In the genomic region with DNA sequence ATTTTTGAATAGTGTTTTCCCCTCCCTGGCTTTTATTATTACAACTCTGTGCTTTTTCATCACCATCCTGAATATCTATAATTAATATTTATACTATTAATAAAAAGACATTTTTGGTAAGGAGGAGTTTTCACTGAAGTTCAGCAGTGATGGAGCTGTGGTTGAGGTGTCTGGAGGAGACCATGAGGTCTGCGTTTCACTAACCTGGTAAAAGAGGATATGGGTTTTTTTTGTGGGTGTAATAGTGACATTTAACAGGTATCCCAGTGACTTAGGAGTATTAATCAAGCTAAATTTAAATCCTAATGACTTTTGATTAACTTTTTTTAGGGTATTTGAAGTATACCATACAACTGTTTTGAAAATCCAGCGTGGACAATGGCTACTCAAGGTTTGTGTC, we compare ENCODE assay signal across 30 cellular contexts. TPM values are rescaled to one million over a fixed set of nuclear protein-coding genes. Genes with fewer than 3 reads are reported as not detected.
A peak's percentile ranks its signal among the peaks of the same experiment; 100 is the strongest.
DNase-seq lines count a peak whose midpoint lies in the region; ATAC-seq and TF ChIP-seq lines count a peak whose summit lies in the region.
"Had no signal": no experiment of that assay in that cellular context is flagged by ENCODE, and none has a peak within 500 bp of the region (broad histone marks: within the 10 kb centered on the region; RNA-seq: fewer than 3 reads in every experiment).

No MANE protein-coding gene starts in this region.

- no peak for DNase-seq in heart right ventricle
- DNase-seq in left cardiac atrium, result no peak
- DNase-seq in ascending aorta (ENCODE audit: low spot score in 2 of 2), result no peak
- no peak for DNase-seq in mesenchymal stem cell
- no peak for DNase-seq in germinal center (ENCODE audit: low spot score)
- DNase-seq in mesendoderm, result no peak
- DNase-seq: activated CD4-positive, alpha-beta T cell treated with anti-CD3 and anti-CD28 coated beads, Interleukin-2, amount 10 ng/mL, durations not matched to agents 24 days and 14 days; activated naive CD4-positive, alpha-beta T cell treated with Interleukin-2 at 50 U/mL for 16 hours; activated T-cell treated with anti-CD3 and anti-CD28 coated beads, Interleukin-2, amount 50 U/mL, for 48 hours; Caco-2; DMS79 treated with DMSO at 0.1 percent for 48 hours; effector CD4-positive, alpha-beta T cell; GF-D8; H9; KG1; NCI-H1105 treated with DMSO at 0.1 percent for 48 hours; NCI-H1930; NCI-H526; NK-92 treated with Interleukin-12 subunit alpha and Interleukin-12 subunit beta, amount 100 ng/mL, for 24 hours; nucleus accumbens; stimulated activated CD8-positive, alpha-beta memory T cell treated with anti-CD3 and anti-CD28 coated beads, Interleukin-4, amount 100 ng/mL, for 48 hours; T-helper 9 cell; upper lobe of left lung had no signal

- H3K4me3 ChIP-seq in heart right ventricle (no peak overlapping the region), ascending aorta (no peak overlapping the region), mesenchymal stem cell (ENCODE audit: insufficient read depth in 1 of 2, low read depth in 1 of 2, low read length in 2 of 2) (no peak overlapping the region), subcutaneous abdominal adipose tissue (ENCODE audit: low read depth in 1 of 5, low read length in 5 of 5) (no peak overlapping the region), mesendoderm (ENCODE audit: low read length) (no peak overlapping the region)
- H3K4me3 ChIP-seq: BLaER1 treated with 17β-estradiol and CSF1 and Interleukin-3, amounts not matched to agents 10 nM and 100 nM; MG63; skin epidermis; upper lobe of left lung had no signal

- H3K36me3 ChIP-seq in heart right ventricle, result peaks cover 0 to 49% (median 42%) of the 10 kb centered on the region in 9 donors
- peaks cover 22 to 42% of the 10 kb centered on the region in 2 donors for H3K36me3 ChIP-seq in ascending aorta
- H3K36me3 ChIP-seq in mesenchymal stem cell (ENCODE audit: control insufficient read depth in 1 of 2, insufficient read depth in 2 of 2, low read depth in 1 of 2, low read length in 2 of 2), result peaks cover 13 to 44% of the 10 kb centered on the region in 2 experiments
- H3K36me3 ChIP-seq in subcutaneous abdominal adipose tissue (ENCODE audit: control insufficient read depth in 5 of 5, insufficient read depth in 5 of 5, low read length in 5 of 5), result peaks cover 34 to 42% (median 38%) of the 10 kb centered on the region in 5 donors
- H3K36me3 ChIP-seq in mesendoderm (ENCODE audit: control insufficient read depth, insufficient read depth, low read length), result peaks cover 13% of the 10 kb centered on the region

- ATAC-seq in heart right ventricle, result no peak
- ATAC-seq in left cardiac atrium, result no peak
- ATAC-seq in HG03045 (IDR thresholded peaks at IDR 0.05; ENCODE audit: unreplicated experiment), result no peak
- ATAC-seq: PC-3 had no signal

- no peak overlapping the region for H3K18ac ChIP-seq in mesenchymal stem cell (ENCODE audit: low read depth in 1 of 2, low read length in 2 of 2)
- no peak overlapping the region for H3K18ac ChIP-seq in mesendoderm (ENCODE audit: low read length)

- H3K4ac ChIP-seq in mesenchymal stem cell (ENCODE audit: low read depth in 1 of 2, low read length in 2 of 2) (no peak overlapping the region), mesendoderm (ENCODE audit: low read depth, low read length) (no peak overlapping the region)

- H3K23ac ChIP-seq in mesenchymal stem cell (ENCODE audit: low read length in 2 of 2) (no peak overlapping the region), mesendoderm (ENCODE audit: low read length) (no peak overlapping the region)

- H3K9ac ChIP-seq in mesenchymal stem cell (ENCODE audit: low read length), result peak overlapping the region; percentile 59
- no peak overlapping the region for H3K9ac ChIP-seq in subcutaneous abdominal adipose tissue (ENCODE audit: low read length in 5 of 5)
- H3K9ac ChIP-seq in mesendoderm (ENCODE audit: low read length), result no peak overlapping the region
- H3K9ac ChIP-seq: BLaER1 treated with 17β-estradiol and CSF1 and Interleukin-3, amounts not matched to agents 10 nM and 100 nM had no signal

- no peak overlapping the region for H4K8ac ChIP-seq in mesenchymal stem cell (ENCODE audit: low read length)
- no peak overlapping the region for H4K8ac ChIP-seq in mesendoderm (ENCODE audit: low read depth, low read length)

- TF ChIP-seq CTCF in heart right ventricle (IDR thresholded peaks at IDR 0.05) (no peak), ascending aorta (IDR thresholded peaks at IDR 0.05) (no peak)

- H2BK120ac ChIP-seq in mesenchymal stem cell (ENCODE audit: low read depth, low read length), result no peak overlapping the region
- H2BK120ac ChIP-seq in mesendoderm (ENCODE audit: low read depth, low read length), result no peak overlapping the region

- no peak overlapping the region for H2BK12ac ChIP-seq in mesenchymal stem cell (ENCODE audit: low read length in 2 of 2)

- peaks cover 59% of the 10 kb centered on the region for H3K79me2 ChIP-seq in mesendoderm (ENCODE audit: control insufficient read depth, insufficient read depth, low read length)

- peaks cover 21 to 76% (median 65%) of the 10 kb centered on the region in 9 donors for H3K4me1 ChIP-seq in heart right ventricle
- peaks cover 0 to 53% of the 10 kb centered on the region in 2 donors for H3K4me1 ChIP-seq in ascending aorta
- H3K4me1 ChIP-seq in mesenchymal stem cell (ENCODE audit: control insufficient read depth, insufficient read depth, low read depth, low read length), result peaks cover 6% of the 10 kb centered on the region
- H3K4me1 ChIP-seq in subcutaneous abdominal adipose tissue (ENCODE audit: control insufficient read depth in 5 of 5, insufficient read depth in 5 of 5, low read length in 5 of 5), result peaks cover 7 to 36% (median 30%) of the 10 kb centered on the region in 5 donors
- no peaks in the 10 kb centered on the region for H3K4me1 ChIP-seq in mesendoderm (ENCODE audit: control insufficient read depth, low read depth, low read length)

- H4K91ac ChIP-seq in mesenchymal stem cell (ENCODE audit: low read length), result no peak overlapping the region

- H3K27ac ChIP-seq in heart right ventricle (peak overlapping the region in 6 of 10 donors; percentile 1 to 52 (median 40)), ascending aorta (peak overlapping the region; percentile 50 to 51), mesenchymal stem cell (ENCODE audit: low read length, poor library complexity, severe bottlenecking) (peak overlapping the region; percentile 18), subcutaneous abdominal adipose tissue (ENCODE audit: low read depth, low read length) (peak overlapping the region; percentile 38), mesendoderm (ENCODE audit: low read depth, low read length) (no peak overlapping the region)
- H3K27ac ChIP-seq: BLaER1 treated with 17β-estradiol and CSF1 and Interleukin-3, amounts not matched to agents 10 nM and 100 nM; VCaP had no signal

- 67 to 74% methylated on average over 2 of the region's 2 CpGs for WGBS in heart right ventricle, 2 donors
- WGBS in mesenchymal stem cell, result 100% methylated on average over 2 of the region's 2 CpGs
- WGBS in mesendoderm (ENCODE audit: extremely low coverage, insufficient coverage, low lambda C conversion rate), result no CpG with 5 or more reads among the region's 2 CpGs

- no peak overlapping the region for H3K56ac ChIP-seq in mesendoderm (ENCODE audit: low read length)

- H3K79me1 ChIP-seq in mesenchymal stem cell (replicated peaks; ENCODE audit: low read length, poor library complexity, severe bottlenecking) (peaks cover 6% of the 10 kb centered on the region), mesendoderm (ENCODE audit: low read length) (peaks cover 9% of the 10 kb centered on the region)

- H3K27me3 ChIP-seq in heart right ventricle, result no peaks in the 10 kb centered on the region
- no peaks in the 10 kb centered on the region for H3K27me3 ChIP-seq in ascending aorta
- no peaks in the 10 kb centered on the region for H3K27me3 ChIP-seq in mesenchymal stem cell (ENCODE audit: control insufficient read depth in 1 of 2, insufficient read depth in 1 of 2, low read length in 2 of 2)
- H3K27me3 ChIP-seq in subcutaneous abdominal adipose tissue (ENCODE audit: control insufficient read depth in 5 of 5, insufficient read depth in 4 of 5, low read length in 5 of 5), result no peaks in the 10 kb centered on the region
- H3K27me3 ChIP-seq in mesendoderm (ENCODE audit: insufficient read depth, low read length, poor library complexity), result no peaks in the 10 kb centered on the region
- H3K27me3 ChIP-seq: BLaER1 treated with 17β-estradiol and CSF1 and Interleukin-3, amounts not matched to agents 10 nM and 100 nM; MG63; upper lobe of left lung had no signal

- H3K14ac ChIP-seq in mesenchymal stem cell (ENCODE audit: low read length in 2 of 2), result no peak overlapping the region

- H3K9me3 ChIP-seq in heart right ventricle (no peaks in the 10 kb centered on the region), ascending aorta (no peaks in the 10 kb centered on the region), mesenchymal stem cell (ENCODE audit: control insufficient read depth, low read length) (no peaks in the 10 kb centered on the region), subcutaneous abdominal adipose tissue (ENCODE audit: control insufficient read depth in 5 of 5, low read length in 5 of 5) (no peaks in the 10 kb centered on the region)
- H3K9me3 ChIP-seq: Caco-2, MG63, upper lobe of left lung had no signal

- intact Hi-C loops in heart right ventricle (cut with DNase I), result no loop called here
- intact Hi-C loops in left cardiac atrium (cut with DNase I), result no loop called here
- intact Hi-C loops in ascending aorta (cut with DNase I), result loop anchor here (2.0 to 10.0 kb wide), 6 partner anchors 25 to 919 kb away; a partner anchor contains a TSS

- H2BK5ac ChIP-seq in mesenchymal stem cell (ENCODE audit: low read depth, low read length, poor library complexity, severe bottlenecking) (no peak overlapping the region), mesendoderm (ENCODE audit: low read length) (no peak overlapping the region)

- H2AFZ ChIP-seq in mesenchymal stem cell (ENCODE audit: low read depth, low read length), result no peak overlapping the region

- H2BK15ac ChIP-seq in mesenchymal stem cell (ENCODE audit: low read depth, poor library complexity, severe bottlenecking) (no peak overlapping the region), mesendoderm (replicated peaks; ENCODE audit: low read depth) (no peak overlapping the region)

- H3K4me2 ChIP-seq in mesenchymal stem cell (ENCODE audit: low read length, poor library complexity, severe bottlenecking) (no peak overlapping the region), mesendoderm (ENCODE audit: low read length) (no peak overlapping the region)

- H2AK5ac ChIP-seq in mesenchymal stem cell (ENCODE audit: low read length, severe bottlenecking), result no peak overlapping the region
- H2AK5ac ChIP-seq in mesendoderm (ENCODE audit: low read length), result no peak overlapping the region

- no peak overlapping the region for H4K5ac ChIP-seq in mesendoderm (ENCODE audit: low read length)

RNA-seq across cellular contexts. Expression of a gene that starts 24.4 kb away (rescaled TPM):
- total RNA-seq in heart right ventricle (100 to 1,000 TPM; 148 to 218 (median 181) TPM), left cardiac atrium (100 to 1,000 TPM; 169 to 207 TPM), ascending aorta (371 TPM)
- polyA plus RNA-seq in heart right ventricle, result 100 to 1,000 TPM in 1 of 2 donors, 10 to 100 TPM in 1; 33.2 to 123 TPM
- 374 TPM for polyA plus RNA-seq in mesenchymal stem cell (2013, experiment 1 of 2)
- 364 TPM for polyA plus RNA-seq in mesenchymal stem cell (2013, experiment 2 of 2)
- 390 TPM for polyA plus RNA-seq in mesendoderm (2013, experiment 1 of 2)
- 383 TPM for polyA plus RNA-seq in mesendoderm (2013, experiment 2 of 2)
